ENCODE assay signal across 10 cellular contexts in genomic region chr1:81547912-81548303, GRCh38.
DNase-seq lines count a peak whose midpoint lies in the region; ATAC-seq and TF ChIP-seq lines count a peak whose summit lies in the region.
"Had no signal": no experiment of that assay in that cellular context is flagged by ENCODE, and none has a peak within 500 bp of the region (broad histone marks: within the 10 kb centered on the region; RNA-seq: fewer than 3 reads in every experiment).

No MANE protein-coding gene starts in this region.

- intact Hi-C loops in left colon (cut with DNase I, micrococcal nuclease): no loop called here
- intact Hi-C loops in MCF 10A (cut with micrococcal nuclease): loop anchor here (2.0 to 5.0 kb wide), 2 partner anchors 253 to 1331 kb away; partner anchors contain the start of gene ADGRL2

- H3K36me3 Mint-ChIP-seq in MCF 10A (ENCODE audit: insufficient read depth, unreplicated experiment): no peaks in the 10 kb centered on the region

- H3K4me1 Mint-ChIP-seq in MCF 10A (ENCODE audit: insufficient read depth, unreplicated experiment): peaks cover 6% of the 10 kb centered on the region

- H3K27me3 Mint-ChIP-seq in MCF 10A (ENCODE audit: insufficient read depth, unreplicated experiment): no peaks in the 10 kb centered on the region
- H3K27me3 Mint-ChIP-seq: activated T-cell treated with anti-CD3 and anti-CD28 coated beads, Interleukin-2, amount 50 U/mL, for 24 hours had no signal

- no peak for TF ChIP-seq CTCF in MCF 10A (IDR thresholded peaks at IDR 0.05; ENCODE audit: unreplicated experiment)
- TF ChIP-seq CTCF in coronary artery (IDR thresholded peaks at IDR 0.05): no peak

- no peak overlapping the region for H3K27ac ChIP-seq in SJCRH30
- H3K27ac ChIP-seq in coronary artery: no peak overlapping the region

- no peaks in the 10 kb centered on the region for H3K27me3 ChIP-seq in iPS-15b (ENCODE audit: control insufficient read depth, insufficient read depth, low read length)
- no peaks in the 10 kb centered on the region for H3K27me3 ChIP-seq in SJCRH30

- H3K4me3 Mint-ChIP-seq in MCF 10A (ENCODE audit: unreplicated experiment): no peak overlapping the region
- H3K4me3 Mint-ChIP-seq: activated T-cell treated with anti-CD3 and anti-CD28 coated beads, Interleukin-2, amount 50 U/mL, for 24 hours had no signal

- H3K9ac ChIP-seq in iPS-15b (ENCODE audit: low read depth, low read length): peak overlapping the region; percentile 19

- peaks cover 32% of the 10 kb centered on the region for H3K4me1 ChIP-seq in iPS-15b (ENCODE audit: control insufficient read depth, insufficient read depth, low read length)
- no peaks in the 10 kb centered on the region for H3K4me1 ChIP-seq in SJCRH30

- H3K4me3 ChIP-seq in iPS-15b (ENCODE audit: low read depth, low read length) (peak overlapping the region; percentile 13), SJCRH30 (no peak overlapping the region), coronary artery (no peak overlapping the region)

- BruUV-seq in MCF 10A (replicated peaks; lab: Mats Ljungman, UMichigan): no TSS peak

- no peaks in the 10 kb centered on the region for H3K36me3 ChIP-seq in iPS-15b (ENCODE audit: control insufficient read depth, insufficient read depth, low read length)
- no peaks in the 10 kb centered on the region for H3K36me3 ChIP-seq in SJCRH30

- CTCF ChIA-PET in MCF 10A (lab: Yijun Ruan, JAX): interaction anchor here (0.6 to 4.5 kb wide), 4 partner anchors 167 to 419 kb away, joined by 3 to 54 read pairs (median 4); partner anchors contain the start of gene ADGRL2

- H3K27ac Mint-ChIP-seq in MCF 10A (ENCODE audit: low read depth, unreplicated experiment): no peak overlapping the region
- H3K27ac Mint-ChIP-seq: activated T-cell treated with anti-CD3 and anti-CD28 coated beads, Interleukin-2, amount 50 U/mL, for 24 hours had no signal

- POLR2A ChIA-PET in MCF 10A (lab: Yijun Ruan, JAX): no interaction called here

- no peaks in the 10 kb centered on the region for H3K9me3 Mint-ChIP-seq in MCF 10A (ENCODE audit: unreplicated experiment)

- H3K9me3 ChIP-seq in iPS-15b (ENCODE audit: control insufficient read depth, insufficient read depth, low read length): no peaks in the 10 kb centered on the region
- no peaks in the 10 kb centered on the region for H3K9me3 ChIP-seq in SJCRH30 (replicated peaks)

- no peak for DNase-seq in SJCRH30
- DNase-seq in left colon: no peak
- DNase-seq in MCF 10A (ENCODE audit: unreplicated experiment): no peak
- no peak for DNase-seq in coronary artery (ENCODE audit: low spot score)
- DNase-seq: activated T-cell treated with anti-CD3 and anti-CD28 coated beads, Interleukin-2, amount 50 U/mL, for 24 hours; NCI-H2107 had no signal

- ATAC-seq in GM18870 (IDR thresholded peaks at IDR 0.05; ENCODE audit: unreplicated experiment) (peak; percentile 76), GM21723 (IDR thresholded peaks at IDR 0.05; ENCODE audit: unreplicated experiment) (peak; percentile 73), HG03354 (IDR thresholded peaks at IDR 0.05; ENCODE audit: poor library complexity, severe bottlenecking, unreplicated experiment) (peak; percentile 56), left colon (no peak)
